31 cellular contexts compared by ENCODE assay signal in genomic region chr2:135732561-135732960, GRCh38.
"Had no signal": no experiment of that assay in that cellular context is flagged by ENCODE, and none has a peak within 500 bp of the region (broad histone marks: within the 10 kb centered on the region; RNA-seq: fewer than 3 reads in every experiment).

No MANE protein-coding gene starts in this region.

- H3K36me3 ChIP-seq: breast epithelium, esophagus muscularis mucosa, left lung, lower lobe of right lung, neutrophil, sigmoid colon, stomach, tibial artery, upper lobe of right lung, WERI-Rb-1 had no signal

- H3K9me3 ChIP-seq: breast epithelium, esophagus muscularis mucosa, left lung, lower lobe of right lung, neutrophil, sigmoid colon, stomach, tibial artery, upper lobe of right lung had no signal

- H3K4me3 Mint-ChIP-seq: activated CD4-positive, alpha-beta memory T cell treated with anti-CD3 and anti-CD28 coated beads, Interleukin-2, amount 10 ng/mL, durations not matched to agents 7 days and 5 days; activated CD4-positive, alpha-beta T cell treated with anti-CD3 and anti-CD28 coated beads, Interleukin-2, amount 10 ng/mL, durations not matched to agents 24 days and 14 days; activated CD8-positive, alpha-beta memory T cell treated with anti-CD3 and anti-CD28 coated beads, Interleukin-2, amount 10 ng/mL, durations not matched to agents 7 days and 5 days; central memory CD8-positive, alpha-beta T cell; dendritic cell treated with granulocyte-macrophage colony-stimulating factor and Interleukin-4, amounts not matched to agents 40 ng/mL and 50 ng/mL, for 4 days; natural killer cell treated with Interleukin-12 subunit alpha and Interleukin-12 subunit beta and Interleukin-15 and Interleukin-18, amount 100 ng/mL, for 72 hours; T-helper 17 cell had no signal

- ATAC-seq: activated CD8-positive, alpha-beta memory T cell treated with anti-CD3 and anti-CD28 coated beads, Interleukin-2, amount 10 ng/mL, durations not matched to agents 7 days and 5 days; left lung; lower lobe of right lung; natural killer cell treated with Interleukin-12 subunit alpha and Interleukin-12 subunit beta and Interleukin-15 and Interleukin-18, amount 100 ng/mL, for 72 hours; T-helper 17 cell; upper lobe of right lung had no signal

- FAIRE-seq: islet of Langerhans, small intestine had no signal

- H3K4me1 ChIP-seq: breast epithelium, esophagus muscularis mucosa, left lung, lower lobe of right lung, sigmoid colon, stomach, tibial artery, upper lobe of right lung had no signal

- H3K27ac ChIP-seq: breast epithelium, esophagus muscularis mucosa, left lung, lower lobe of right lung, neutrophil, sigmoid colon, SK-N-MC, stomach, tibial artery, upper lobe of right lung, WERI-Rb-1 had no signal

- H3K27me3 Mint-ChIP-seq: activated CD4-positive, alpha-beta memory T cell treated with anti-CD3 and anti-CD28 coated beads, Interleukin-2, amount 10 ng/mL, durations not matched to agents 7 days and 5 days; activated CD4-positive, alpha-beta T cell treated with anti-CD3 and anti-CD28 coated beads, Interleukin-2, amount 10 ng/mL, durations not matched to agents 24 days and 14 days; activated CD8-positive, alpha-beta memory T cell treated with anti-CD3 and anti-CD28 coated beads, Interleukin-2, amount 10 ng/mL, durations not matched to agents 7 days and 5 days; central memory CD8-positive, alpha-beta T cell; dendritic cell treated with granulocyte-macrophage colony-stimulating factor and Interleukin-4, amounts not matched to agents 40 ng/mL and 50 ng/mL, for 4 days; natural killer cell treated with Interleukin-12 subunit alpha and Interleukin-12 subunit beta and Interleukin-15 and Interleukin-18, amount 100 ng/mL, for 72 hours; progenitor cell of endocrine pancreas; T-helper 17 cell had no signal

- H3K36me3 Mint-ChIP-seq: activated CD8-positive, alpha-beta memory T cell treated with anti-CD3 and anti-CD28 coated beads, Interleukin-2, amount 10 ng/mL, durations not matched to agents 7 days and 5 days; natural killer cell treated with Interleukin-12 subunit alpha and Interleukin-12 subunit beta and Interleukin-15 and Interleukin-18, amount 100 ng/mL, for 72 hours had no signal

- H3K27ac Mint-ChIP-seq: activated CD4-positive, alpha-beta memory T cell treated with anti-CD3 and anti-CD28 coated beads, Interleukin-2, amount 10 ng/mL, durations not matched to agents 7 days and 5 days; activated CD4-positive, alpha-beta T cell treated with anti-CD3 and anti-CD28 coated beads, Interleukin-2, amount 10 ng/mL, durations not matched to agents 24 days and 14 days; activated CD8-positive, alpha-beta memory T cell treated with anti-CD3 and anti-CD28 coated beads, Interleukin-2, amount 10 ng/mL, durations not matched to agents 7 days and 5 days; dendritic cell treated with granulocyte-macrophage colony-stimulating factor and Interleukin-4, amounts not matched to agents 40 ng/mL and 50 ng/mL, for 4 days; natural killer cell treated with Interleukin-12 subunit alpha and Interleukin-12 subunit beta and Interleukin-15 and Interleukin-18, amount 100 ng/mL, for 72 hours; progenitor cell of endocrine pancreas; T-helper 17 cell had no signal

- H3K9me3 Mint-ChIP-seq: activated CD4-positive, alpha-beta memory T cell treated with anti-CD3 and anti-CD28 coated beads, Interleukin-2, amount 10 ng/mL, durations not matched to agents 7 days and 5 days; central memory CD8-positive, alpha-beta T cell; dendritic cell treated with granulocyte-macrophage colony-stimulating factor and Interleukin-4, amounts not matched to agents 40 ng/mL and 50 ng/mL, for 4 days; natural killer cell treated with Interleukin-12 subunit alpha and Interleukin-12 subunit beta and Interleukin-15 and Interleukin-18, amount 100 ng/mL, for 72 hours had no signal

- H3K27me3 ChIP-seq: breast epithelium, esophagus muscularis mucosa, left lung, neutrophil, sigmoid colon, stomach, tibial artery, upper lobe of right lung had no signal

- H3K4me1 Mint-ChIP-seq: activated CD4-positive, alpha-beta memory T cell treated with anti-CD3 and anti-CD28 coated beads, Interleukin-2, amount 10 ng/mL, durations not matched to agents 7 days and 5 days; activated CD4-positive, alpha-beta T cell treated with anti-CD3 and anti-CD28 coated beads, Interleukin-2, amount 10 ng/mL, durations not matched to agents 24 days and 14 days; activated CD8-positive, alpha-beta memory T cell treated with anti-CD3 and anti-CD28 coated beads, Interleukin-2, amount 10 ng/mL, durations not matched to agents 7 days and 5 days; central memory CD8-positive, alpha-beta T cell; T-helper 17 cell had no signal

- H3K4me3 ChIP-seq: breast epithelium, esophagus muscularis mucosa, left lung, lower lobe of right lung, sigmoid colon, SK-N-MC, stomach, tibial artery, upper lobe of right lung had no signal

- DNase-seq: activated CD4-positive, alpha-beta memory T cell treated with anti-CD3 and anti-CD28 coated beads, Interleukin-2, amount 10 ng/mL, durations not matched to agents 7 days and 5 days; activated CD4-positive, alpha-beta T cell treated with anti-CD3 and anti-CD28 coated beads, Interleukin-2, amount 10 ng/mL, durations not matched to agents 24 days and 14 days; activated CD4-positive, CD25-positive, alpha-beta regulatory T cell treated with anti-CD3 and anti-CD28 coated beads, Interleukin-2, amount 50 U/mL, for 72 hours; activated CD8-positive, alpha-beta memory T cell treated with anti-CD3 and anti-CD28 coated beads, Interleukin-2, amount 10 ng/mL, durations not matched to agents 7 days and 5 days; activated effector memory CD4-positive, alpha-beta T cell treated with Interleukin-2 at 50 U/mL for 16 hours; activated naive CD4-positive, alpha-beta T cell treated with Interleukin-2 at 50 U/mL for 16 hours; effector CD4-positive, alpha-beta T cell; foreskin melanocyte; left lung; lower lobe of right lung; mesenchymal stem cell; retina; sigmoid colon; small intestine; stimulated activated CD4-positive, alpha-beta T cell treated with anti-CD3 and anti-CD28 coated beads, Interleukin-2, amount 100 ng/mL, for 24 hours; stomach; SW 1271; T-helper 17 cell; T1000; tibial artery; upper lobe of right lung; WERI-Rb-1 had no signal
